ENCODE assay signal across 9 cellular contexts in genomic region chr17:36755586-36755985, GRCh38.
DNase-seq lines count a peak whose midpoint lies in the region; ATAC-seq and TF ChIP-seq lines count a peak whose summit lies in the region.
"Had no signal": no experiment of that assay in that cellular context is flagged by ENCODE, and none has a peak within 500 bp of the region (broad histone marks: within the 10 kb centered on the region; RNA-seq: fewer than 3 reads in every experiment).

No MANE protein-coding gene starts in this region.

- no peaks in the 10 kb centered on the region for H3K36me3 Mint-ChIP-seq in activated T-cell treated with anti-CD3 and anti-CD28 coated beads, Interleukin-2, amount 50 U/mL, for 24 hours (ENCODE audit: low read depth)

- no peaks in the 10 kb centered on the region for H3K4me1 ChIP-seq in tibial nerve
- H3K4me1 ChIP-seq: SJSA1 had no signal

- TF ChIP-seq CTCF in GM12872 (IDR thresholded peaks at IDR 0.05; ENCODE audit: insufficient read depth, low read depth, low read length), result peak; percentile 71
- peak in 1 of 5 experiments; percentile 14 for TF ChIP-seq CTCF in tibial nerve (IDR thresholded peaks at IDR 0.05)

- TF ChIP-seq EP300 in tibial nerve (IDR thresholded peaks at IDR 0.05), result no peak

- ATAC-seq in HG03139 (IDR thresholded peaks at IDR 0.05; ENCODE audit: unreplicated experiment), result no peak

- intact Hi-C loops in cardiac septum (cut with DNase I), result no loop called here

- H3K27ac Mint-ChIP-seq in activated T-cell treated with anti-CD3 and anti-CD28 coated beads, Interleukin-2, amount 50 U/mL, for 24 hours, result no peak overlapping the region

- DNase-seq in NCI-H510A (lab: John Stamatoyannopoulos, UW), result peak; percentile 44
- DNase-seq in activated T-cell treated with anti-CD3 and anti-CD28 coated beads, Interleukin-2, amount 50 U/mL, for 24 hours, result peak; percentile 57
- peak; percentile 85 for DNase-seq in islet precursor cell
- DNase-seq in NCI-H187 treated with DMSO at 0.1 percent for 48 hours (lab: John Stamatoyannopoulos, UW), result no peak
- DNase-seq in cardiac septum (ENCODE audit: low spot score), result no peak
- DNase-seq in tibial nerve (ENCODE audit: low spot score in 2 of 2), result no peak

- no peaks in the 10 kb centered on the region for H3K4me1 Mint-ChIP-seq in activated T-cell treated with anti-CD3 and anti-CD28 coated beads, Interleukin-2, amount 50 U/mL, for 24 hours (ENCODE audit: low read depth)

- TF ChIP-seq POLR2A in tibial nerve (IDR thresholded peaks at IDR 0.05), result no peak

- peaks cover 2% of the 10 kb centered on the region for H3K27me3 Mint-ChIP-seq in activated T-cell treated with anti-CD3 and anti-CD28 coated beads, Interleukin-2, amount 50 U/mL, for 24 hours

- no peaks in the 10 kb centered on the region for H3K9me3 Mint-ChIP-seq in activated T-cell treated with anti-CD3 and anti-CD28 coated beads, Interleukin-2, amount 50 U/mL, for 24 hours

- H3K9me3 ChIP-seq in tibial nerve, result no peaks in the 10 kb centered on the region
- H3K9me3 ChIP-seq: SJSA1 had no signal

- H3K4me3 ChIP-seq in tibial nerve, result no peak overlapping the region
- H3K4me3 ChIP-seq: SJSA1 had no signal

- WGBS in tibial nerve, 2 donors, result 42 to 45% methylated on average over 10 of the region's 10 CpGs

- no peak overlapping the region for H3K27ac ChIP-seq in tibial nerve
- H3K27ac ChIP-seq: SJSA1 had no signal

- H3K4me3 Mint-ChIP-seq in activated T-cell treated with anti-CD3 and anti-CD28 coated beads, Interleukin-2, amount 50 U/mL, for 24 hours, result no peak overlapping the region

- H3K27me3 ChIP-seq in tibial nerve, result peaks cover 0 to 7% of the 10 kb centered on the region in 2 donors
- H3K27me3 ChIP-seq: SJSA1 had no signal

- H3K36me3 ChIP-seq in tibial nerve, result no peaks in the 10 kb centered on the region
- H3K36me3 ChIP-seq: SJSA1 had no signal

Comparison
In these comparisons a context has a peak if more than half of its experiments do, and no peak if none do; other contexts are left out.
1. DNase-seq: peak in NCI-H510A (single experiment), activated T-cell treated with anti-CD3 and anti-CD28 coated beads, Interleukin-2, amount 50 U/mL, for 24 hours (single experiment) and islet precursor cell (single experiment); none in NCI-H187 treated with DMSO at 0.1 percent for 48 hours (single experiment), cardiac septum (single experiment) and tibial nerve (0 of 2).